Comparison of ENCODE assay signal across 12 cellular contexts in the genomic region with DNA sequence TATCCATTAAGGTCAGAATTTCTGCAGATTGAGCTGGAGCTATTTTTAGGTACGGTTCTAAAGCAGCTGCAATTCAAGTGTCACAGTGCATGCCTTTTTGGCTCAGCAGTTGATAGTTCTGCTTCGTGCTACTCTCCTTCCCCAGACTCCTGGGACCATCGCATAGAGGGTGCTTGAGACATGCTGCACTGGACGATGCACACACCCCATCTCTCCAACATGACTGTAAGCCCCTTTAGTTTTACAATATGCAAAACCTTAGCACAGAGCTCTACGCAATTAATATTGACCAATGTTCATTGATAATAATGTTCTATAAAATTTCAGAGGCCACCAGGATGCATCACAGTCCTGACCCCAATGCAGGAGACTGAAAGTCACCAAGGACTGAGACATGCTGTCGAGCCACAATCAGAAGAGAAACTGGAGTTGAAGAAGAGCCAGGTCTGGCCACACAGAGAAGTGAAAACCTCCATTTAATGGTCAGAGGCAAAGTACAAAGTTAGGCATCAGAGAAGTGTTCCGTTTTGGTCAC.
DNase-seq lines count a peak whose midpoint lies in the region; ATAC-seq lines count a peak whose summit lies in the region.
"Had no signal": no experiment of that assay in that cellular context is flagged by ENCODE, and none has a peak within 500 bp of the region (broad histone marks: within the 10 kb centered on the region; RNA-seq: fewer than 3 reads in every experiment).

No MANE protein-coding gene starts in this region.

- H3K36me3 ChIP-seq in BLaER1 treated with 17β-estradiol and CSF1 and Interleukin-3, amounts not matched to agents 10 nM and 100 nM = peaks cover 0 to 4% (median 0%) of the 10 kb centered on the region in 11 experiments; a peak in 2 of 22 replicates
- H3K36me3 ChIP-seq in mesendoderm (ENCODE audit: control insufficient read depth, insufficient read depth, low read length) = no peaks in the 10 kb centered on the region
- H3K36me3 ChIP-seq: ovary had no signal

- no peaks in the 10 kb centered on the region for H4K20me1 ChIP-seq in BLaER1 treated with 17β-estradiol and CSF1 and Interleukin-3, amounts not matched to agents 10 nM and 100 nM

- peak overlapping the region; percentile 74 to 97 (median 86) for H3K4me2 ChIP-seq in BLaER1 treated with 17β-estradiol and CSF1 and Interleukin-3, amounts not matched to agents 10 nM and 100 nM
- no peak overlapping the region for H3K4me2 ChIP-seq in mesendoderm (ENCODE audit: low read length)

- no peaks in the 10 kb centered on the region for H3K79me1 ChIP-seq in mesendoderm (ENCODE audit: low read length)

- DNase-seq in RPMI8226 (peak; percentile 89), mesendoderm (no peak), T1000 (lab: John Stamatoyannopoulos, UW) (no peak), AG08395 (ENCODE audit: low spot score) (no peak)
- DNase-seq in activated T-cell treated with anti-CD3 and anti-CD28 coated beads, Interleukin-2, amount 50 U/mL, for 1 hour = no peak
- DNase-seq: activated naive CD4-positive, alpha-beta T cell treated with anti-CD3 and anti-CD28 coated beads, Interleukin-2, amount 10 ng/mL, durations not matched to agents 7 days and 5 days; ovary; SHP77 had no signal

- no CpG with 5 or more reads among the region's 7 CpGs for WGBS in mesendoderm (ENCODE audit: extremely low coverage, insufficient coverage, low lambda C conversion rate)

- no peak overlapping the region for H4K8ac ChIP-seq in mesendoderm (ENCODE audit: low read depth, low read length)

- H3K79me2 ChIP-seq in mesendoderm (ENCODE audit: control insufficient read depth, insufficient read depth, low read length) = no peaks in the 10 kb centered on the region

- H2BK120ac ChIP-seq in mesendoderm (ENCODE audit: low read depth, low read length) = no peak overlapping the region

- H3K56ac ChIP-seq in mesendoderm (ENCODE audit: low read length) = no peak overlapping the region

- H3K27ac ChIP-seq in BLaER1 treated with 17β-estradiol and CSF1 and Interleukin-3, amounts not matched to agents 10 nM and 100 nM = peak overlapping the region in 10 of 11 experiments; percentile 64 to 85 (median 74); a peak in 20 of 22 replicates
- no peak overlapping the region for H3K27ac ChIP-seq in mesendoderm (ENCODE audit: low read depth, low read length)
- H3K27ac ChIP-seq: C4-2B, ovary had no signal

- ATAC-seq in GM19351 (IDR thresholded peaks at IDR 0.05; ENCODE audit: unreplicated experiment) (peak; percentile 72), HG03060 (IDR thresholded peaks at IDR 0.05; ENCODE audit: low read depth, unreplicated experiment) (peak; percentile 37)

- peaks cover 11 to 46% (median 25%) of the 10 kb centered on the region in 11 experiments for H3K9me3 ChIP-seq in BLaER1 treated with 17β-estradiol and CSF1 and Interleukin-3, amounts not matched to agents 10 nM and 100 nM (replicated peaks in 1 of 11)
- H3K9me3 ChIP-seq: ovary had no signal

- H3K4ac ChIP-seq in mesendoderm (ENCODE audit: low read depth, low read length) = no peak overlapping the region

- no peak overlapping the region for H3K23ac ChIP-seq in mesendoderm (ENCODE audit: low read length)

- H2AK5ac ChIP-seq in mesendoderm (ENCODE audit: low read length) = no peak overlapping the region

- peak overlapping the region in 9 of 10 experiments; percentile 1 to 58 (median 44); a peak in 9 of 20 replicates for H3K4me3 ChIP-seq in BLaER1 treated with 17β-estradiol and CSF1 and Interleukin-3, amounts not matched to agents 10 nM and 100 nM
- H3K4me3 ChIP-seq in mesendoderm (ENCODE audit: low read length) = no peak overlapping the region
- H3K4me3 ChIP-seq: ovary had no signal

- peak overlapping the region in 10 of 11 experiments; percentile 20 to 72 (median 60); a peak in 15 of 22 replicates for H3K9ac ChIP-seq in BLaER1 treated with 17β-estradiol and CSF1 and Interleukin-3, amounts not matched to agents 10 nM and 100 nM
- H3K9ac ChIP-seq in mesendoderm (ENCODE audit: low read length) = no peak overlapping the region

- H4K5ac ChIP-seq in mesendoderm (ENCODE audit: low read length) = no peak overlapping the region

- H3K27me3 ChIP-seq in BLaER1 treated with 17β-estradiol and CSF1 and Interleukin-3, amounts not matched to agents 10 nM and 100 nM = no peaks in the 10 kb centered on the region
- H3K27me3 ChIP-seq in mesendoderm (ENCODE audit: insufficient read depth, low read length, poor library complexity) = no peaks in the 10 kb centered on the region
- H3K27me3 ChIP-seq: ovary had no signal

- H3K4me1 ChIP-seq in BLaER1 treated with 17β-estradiol and CSF1 and Interleukin-3, amounts not matched to agents 10 nM and 100 nM = peaks cover 39 to 58% (median 55%) of the 10 kb centered on the region in 10 experiments
- no peaks in the 10 kb centered on the region for H3K4me1 ChIP-seq in mesendoderm (ENCODE audit: control insufficient read depth, low read depth, low read length)

- no peak overlapping the region for H2BK5ac ChIP-seq in mesendoderm (ENCODE audit: low read length)

- H3K18ac ChIP-seq in mesendoderm (ENCODE audit: low read length) = no peak overlapping the region

- no peak overlapping the region for H2BK15ac ChIP-seq in mesendoderm (replicated peaks; ENCODE audit: low read depth)
